ENCODE assay signal across 9 cellular contexts in genomic region chrX:31099536-31100090, GRCh38. TPM values are rescaled to one million over a fixed set of nuclear protein-coding genes. Genes with fewer than 3 reads are reported as not detected.
DNase-seq lines count a peak whose midpoint lies in the region; ATAC-seq, FAIRE-seq and TF ChIP-seq lines count a peak whose summit lies in the region.
"Had no signal": no experiment of that assay in that cellular context is flagged by ENCODE, and none has a peak within 500 bp of the region (broad histone marks: within the 10 kb centered on the region; RNA-seq: fewer than 3 reads in every experiment).

No MANE protein-coding gene starts in this region.

- peak; percentile 55 for DNase-seq in bronchial epithelial cell (ENCODE audit: low read depth)
- DNase-seq in NAMALWA (ENCODE audit: low spot score), result no peak
- DNase-seq in posterior vena cava (ENCODE audit: low spot score), result no peak
- no peak for DNase-seq in D341Med (ENCODE audit: low spot score)

- no peak for FAIRE-seq in bronchial epithelial cell (lab: Jason Lieb, UNC)
- FAIRE-seq: islet of Langerhans had no signal

- peak; percentile 70 for ATAC-seq in GM18519 (IDR thresholded peaks at IDR 0.05; ENCODE audit: low FRiP score, unreplicated experiment)
- peak; percentile 69 for ATAC-seq in GM21390 (IDR thresholded peaks at IDR 0.05; ENCODE audit: unreplicated experiment)
- peak; percentile 87 for ATAC-seq in HG03442 (IDR thresholded peaks at IDR 0.05; ENCODE audit: unreplicated experiment)
- ATAC-seq in SK-N-SH treated with all-trans-retinoic acid at 6 μM for 48 hours, result no peak

- H3K27me3 ChIP-seq in bronchial epithelial cell (ENCODE audit: control insufficient read depth, insufficient read depth, low read length), result no peaks in the 10 kb centered on the region

- no peak overlapping the region for H3K4me3 ChIP-seq in bronchial epithelial cell (ENCODE audit: low read depth, low read length)

- no peak for TF ChIP-seq CTCF in bronchial epithelial cell (IDR thresholded peaks at IDR 0.05; ENCODE audit: insufficient read depth, low read length, severe bottlenecking)

- intact Hi-C loops in posterior vena cava (cut with DNase I), result no loop called here

- H3K36me3 ChIP-seq in bronchial epithelial cell (ENCODE audit: control insufficient read depth, insufficient read depth, low read length), result no peaks in the 10 kb centered on the region

TF ChIP-seq in SK-N-SH treated with all-trans-retinoic acid at 6 μM for 48 hours, 23 proteins besides CTCF, POLR2A, EP300 and RAD21:
- TF ChIP-seq OSR1 (CRISPR knock-in tag; IDR thresholded peaks at IDR 0.05) (no peak), RARB (CRISPR knock-in tag; IDR thresholded peaks at IDR 0.05) (no peak), PPARA (CRISPR knock-in tag; IDR thresholded peaks at IDR 0.05; ENCODE audit: borderline replicate concordance) (no peak), CSDC2 (CRISPR knock-in tag; IDR thresholded peaks at IDR 0.05) (no peak), ZFP3 (CRISPR knock-in tag; IDR thresholded peaks at IDR 0.05) (no peak), GLIS3 (CRISPR knock-in tag; IDR thresholded peaks at IDR 0.05) (no peak), ZNF8 (CRISPR knock-in tag; IDR thresholded peaks at IDR 0.05) (no peak), ZC3H10 (CRISPR knock-in tag; IDR thresholded peaks at IDR 0.05) (no peak), PATZ1 (CRISPR knock-in tag; IDR thresholded peaks at IDR 0.05; ENCODE audit: borderline replicate concordance) (no peak), POU6F1 (CRISPR knock-in tag; IDR thresholded peaks at IDR 0.05; ENCODE audit: borderline replicate concordance, low read depth) (no peak), CREB5 (CRISPR knock-in tag; IDR thresholded peaks at IDR 0.05; ENCODE audit: low read depth) (no peak), TOX (CRISPR knock-in tag; IDR thresholded peaks at IDR 0.05; ENCODE audit: borderline replicate concordance) (no peak), TSHZ2 (CRISPR knock-in tag; IDR thresholded peaks at IDR 0.05) (no peak), CSRNP3 (CRISPR knock-in tag; IDR thresholded peaks at IDR 0.05) (no peak)

RNA-seq across cellular contexts. Expression of gene FTHL17, which starts 27.8 kb away (rescaled TPM):
- not detected in 2 replicates for total RNA-seq in bronchial epithelial cell
- not detected for total RNA-seq in posterior vena cava
